In genomic region chr9:12815895-12816294, GRCh38 we compare ENCODE assay signal across 19 cellular contexts. TPM values are rescaled to one million over a fixed set of nuclear protein-coding genes. Genes with fewer than 3 reads are reported as not detected.
DNase-seq lines count a peak whose midpoint lies in the region; ATAC-seq, FAIRE-seq and TF ChIP-seq lines count a peak whose summit lies in the region.
"Had no signal": no experiment of that assay in that cellular context is flagged by ENCODE, and none has a peak within 500 bp of the region (broad histone marks: within the 10 kb centered on the region; RNA-seq: fewer than 3 reads in every experiment).

No MANE protein-coding gene starts in this region.

- no peak overlapping the region for H2AFZ ChIP-seq in astrocyte (ENCODE audit: low read depth, low read length)

- H3K36me3 ChIP-seq in astrocyte (ENCODE audit: insufficient read depth, low read length), result no peaks in the 10 kb centered on the region
- no peaks in the 10 kb centered on the region for H3K36me3 ChIP-seq in effector memory CD4-positive, alpha-beta T cell (ENCODE audit: control insufficient read depth, insufficient read depth, low read length)
- H3K36me3 ChIP-seq: cardiac muscle cell had no signal

- H3K27ac Mint-ChIP-seq in astrocyte (ENCODE audit: unreplicated experiment), result peak overlapping the region; percentile 99
- peak overlapping the region; percentile 98 for H3K27ac Mint-ChIP-seq in osteocyte (ENCODE audit: unreplicated experiment)
- H3K27ac Mint-ChIP-seq: activated CD4-positive, alpha-beta T cell treated with anti-CD3 and anti-CD28 coated beads, Interleukin-2, amount 10 ng/mL, durations not matched to agents 7 days and 5 days; activated naive CD4-positive, alpha-beta T cell treated with anti-CD3 and anti-CD28 coated beads, Interleukin-2, amount 50 U/mL, for 72 hours had no signal

- H3K4me3 ChIP-seq in astrocyte (ENCODE audit: insufficient read depth, low read depth, low read length) (no peak overlapping the region), fibroblast of villous mesenchyme (ENCODE audit: low read depth, low read length) (no peak overlapping the region)
- no peak overlapping the region for H3K4me3 ChIP-seq in effector memory CD4-positive, alpha-beta T cell (ENCODE audit: insufficient read depth, low read depth, low read length, poor library complexity, severe bottlenecking)
- H3K4me3 ChIP-seq: cardiac muscle cell had no signal

- ATAC-seq in HG03139 (IDR thresholded peaks at IDR 0.05; ENCODE audit: unreplicated experiment), result no peak
- ATAC-seq: activated naive CD4-positive, alpha-beta T cell treated with anti-CD3 and anti-CD28 coated beads, Interleukin-2, amount 50 U/mL, for 72 hours; stimulated activated naive CD8-positive, alpha-beta T cell treated with anti-CD3 and anti-CD28 coated beads, Interleukin-15, amount 100 ng/mL, for 72 hours had no signal

- DNase-seq in EH (ENCODE audit: low read depth) (peak; percentile 19), astrocyte (ENCODE audit: low read depth) (no peak), fibroblast of villous mesenchyme (ENCODE audit: low read depth) (peak; percentile 87), osteocyte (ENCODE audit: extremely low spot score, unreplicated experiment) (no peak), NCI-H2081 treated with DMSO at 0.1 percent for 48 hours (lab: John Stamatoyannopoulos, UW) (no peak), HTR-8/SVneo (ENCODE audit: insufficient read length, low spot score) (no peak)
- no peak for DNase-seq in effector memory CD4-positive, alpha-beta T cell
- DNase-seq: activated CD4-positive, alpha-beta T cell treated with anti-CD3 and anti-CD28 coated beads, Interleukin-2, amount 10 ng/mL, durations not matched to agents 7 days and 5 days; activated T-cell treated with anti-CD3 and anti-CD28 coated beads for 4 hours; effector CD4-positive, alpha-beta T cell; NCI-H146; NCI-H446 treated with DMSO at 0.1 percent for 48 hours; nephron progenitor cell; stimulated activated naive CD8-positive, alpha-beta T cell treated with anti-CD3 and anti-CD28 coated beads, Interleukin-15, amount 100 ng/mL, for 72 hours had no signal

- H3K4me1 Mint-ChIP-seq in astrocyte (ENCODE audit: low read depth, unreplicated experiment) (peaks cover 33% of the 10 kb centered on the region), osteocyte (ENCODE audit: unreplicated experiment) (peaks cover 76% of the 10 kb centered on the region)
- H3K4me1 Mint-ChIP-seq: activated CD4-positive, alpha-beta T cell treated with anti-CD3 and anti-CD28 coated beads, Interleukin-2, amount 10 ng/mL, durations not matched to agents 7 days and 5 days; stimulated activated naive CD8-positive, alpha-beta T cell treated with anti-CD3 and anti-CD28 coated beads, Interleukin-15, amount 100 ng/mL, for 72 hours had no signal

- H3K4me3 Mint-ChIP-seq in astrocyte (ENCODE audit: unreplicated experiment) (no peak overlapping the region), osteocyte (ENCODE audit: unreplicated experiment) (no peak overlapping the region)
- H3K4me3 Mint-ChIP-seq: activated CD4-positive, alpha-beta T cell treated with anti-CD3 and anti-CD28 coated beads, Interleukin-2, amount 10 ng/mL, durations not matched to agents 7 days and 5 days; nephron progenitor cell; stimulated activated naive CD8-positive, alpha-beta T cell treated with anti-CD3 and anti-CD28 coated beads, Interleukin-15, amount 100 ng/mL, for 72 hours had no signal

- H3K9ac ChIP-seq in astrocyte (ENCODE audit: low read length), result no peak overlapping the region

- no peak for FAIRE-seq in astrocyte (lab: Jason Lieb, UNC)
- FAIRE-seq in HTR-8/SVneo (lab: Jason Lieb, UNC), result no peak
- FAIRE-seq: G401.6, GM12892 had no signal

- H3K27me3 Mint-ChIP-seq in astrocyte (ENCODE audit: low read depth, unreplicated experiment) (no peaks in the 10 kb centered on the region), osteocyte (ENCODE audit: unreplicated experiment) (no peaks in the 10 kb centered on the region)
- H3K27me3 Mint-ChIP-seq: activated CD4-positive, alpha-beta T cell treated with anti-CD3 and anti-CD28 coated beads, Interleukin-2, amount 10 ng/mL, durations not matched to agents 7 days and 5 days; stimulated activated naive CD8-positive, alpha-beta T cell treated with anti-CD3 and anti-CD28 coated beads, Interleukin-15, amount 100 ng/mL, for 72 hours had no signal

- peaks cover 2% of the 10 kb centered on the region for H3K36me3 Mint-ChIP-seq in astrocyte (ENCODE audit: low read depth, unreplicated experiment)
- H3K36me3 Mint-ChIP-seq in osteocyte (ENCODE audit: unreplicated experiment), result peaks cover 22% of the 10 kb centered on the region
- H3K36me3 Mint-ChIP-seq: activated naive CD4-positive, alpha-beta T cell treated with anti-CD3 and anti-CD28 coated beads, Interleukin-2, amount 50 U/mL, for 72 hours had no signal

- no peak overlapping the region for H3K27ac ChIP-seq in astrocyte (ENCODE audit: low read depth, low read length)
- no peak overlapping the region for H3K27ac ChIP-seq in effector memory CD4-positive, alpha-beta T cell (ENCODE audit: insufficient read depth, low read length, poor library complexity, severe bottlenecking)
- H3K27ac ChIP-seq: cardiac muscle cell had no signal

- no peaks in the 10 kb centered on the region for H4K20me1 ChIP-seq in astrocyte (ENCODE audit: insufficient read depth, low read length)

- H3K27me3 ChIP-seq in astrocyte (ENCODE audit: insufficient read depth, low read length), result no peaks in the 10 kb centered on the region
- no peaks in the 10 kb centered on the region for H3K27me3 ChIP-seq in effector memory CD4-positive, alpha-beta T cell (replicated peaks; ENCODE audit: control insufficient read depth, insufficient read depth, low read length, poor library complexity, severe bottlenecking)
- H3K27me3 ChIP-seq: cardiac muscle cell had no signal

- peaks cover 7% of the 10 kb centered on the region for H3K9me3 Mint-ChIP-seq in astrocyte (ENCODE audit: unreplicated experiment)
- peaks cover 9% of the 10 kb centered on the region for H3K9me3 Mint-ChIP-seq in osteocyte (ENCODE audit: unreplicated experiment)
- H3K9me3 Mint-ChIP-seq: nephron progenitor cell had no signal

- H3K4me2 ChIP-seq in astrocyte (ENCODE audit: low read length), result no peak overlapping the region

- no peak for TF ChIP-seq CTCF in astrocyte (IDR thresholded peaks at IDR 0.05; ENCODE audit: insufficient read depth, low read depth, low read length)
- no peak for TF ChIP-seq CTCF in fibroblast of villous mesenchyme (IDR thresholded peaks at IDR 0.05; ENCODE audit: insufficient read depth, low read depth, low read length)
- TF ChIP-seq CTCF in osteocyte (IDR thresholded peaks at IDR 0.05), result no peak

- H3K9me3 ChIP-seq in astrocyte (ENCODE audit: insufficient read depth, low read depth, low read length), result no peaks in the 10 kb centered on the region
- H3K9me3 ChIP-seq in effector memory CD4-positive, alpha-beta T cell (ENCODE audit: control insufficient read depth, low read length), result no peaks in the 10 kb centered on the region

- no peaks in the 10 kb centered on the region for H3K79me2 ChIP-seq in astrocyte (ENCODE audit: insufficient read depth, low read length)

- peaks cover 27% of the 10 kb centered on the region for H3K4me1 ChIP-seq in astrocyte (ENCODE audit: insufficient read depth, low read length)
- no peaks in the 10 kb centered on the region for H3K4me1 ChIP-seq in effector memory CD4-positive, alpha-beta T cell (ENCODE audit: control insufficient read depth, insufficient read depth, low read length, poor library complexity, severe bottlenecking)

RNA-seq across cellular contexts. Expression of gene LURAP1L, which starts 41.1 kb away (rescaled TPM):
- total RNA-seq in astrocyte (9.0 and 13.3 TPM in 2 replicates), fibroblast of villous mesenchyme (38.0 and 49.0 TPM in 2 replicates), osteocyte (46.3 and 49.8 TPM in 2 replicates)
- total RNA-seq: activated CD4-positive, alpha-beta T cell treated with anti-CD3 and anti-CD28 coated beads, Interleukin-2, amount 10 ng/mL, durations not matched to agents 7 days and 5 days; activated naive CD4-positive, alpha-beta T cell treated with anti-CD3 and anti-CD28 coated beads, Interleukin-2, amount 50 U/mL, for 72 hours had no signal

Comparison
In these comparisons a context has a peak if more than half of its experiments do, and no peak if none do; other contexts are left out.
1. DNase-seq: peak in EH (single experiment) and fibroblast of villous mesenchyme (single experiment); none in astrocyte (single experiment), osteocyte (single experiment), NCI-H2081 treated with DMSO at 0.1 percent for 48 hours (single experiment), effector memory CD4-positive, alpha-beta T cell (0 of 3) and HTR-8/SVneo (single experiment).